ENCODE assay signal across 1 cellular context in the genomic region with DNA sequence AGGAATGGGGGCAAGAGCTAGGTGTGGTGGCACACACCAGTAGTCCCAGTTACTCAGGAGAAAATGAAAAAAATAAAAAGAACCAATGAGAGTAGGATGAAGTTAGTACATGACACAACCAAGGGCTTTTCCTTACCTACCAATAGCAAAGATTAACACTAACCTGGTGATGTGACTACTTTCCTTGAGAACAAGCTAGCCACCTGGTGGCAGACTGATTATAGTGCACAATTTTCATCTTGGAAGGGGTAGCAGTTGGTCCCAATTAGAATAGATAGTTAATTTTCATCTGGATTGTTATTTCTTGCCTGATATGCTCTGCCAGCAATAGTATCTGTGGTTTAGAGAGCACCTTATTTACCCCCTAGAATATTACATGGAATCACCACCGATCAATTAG.
TF ChIP-seq lines count a peak whose summit lies in the region.

No MANE protein-coding gene starts in this region.

TF ChIP-seq in WTC11, 78 proteins besides CTCF, POLR2A, EP300 and RAD21 (continued from another document):
- no peak for TF ChIP-seq ZNF671 (CRISPR knock-in tag; IDR thresholded peaks at IDR 0.05)
TF ChIP-seq in WTC11: peak in this region for 0.
